Comparison of ENCODE assay signal across 9 cellular contexts in genomic region chr2:130207051-130207450, GRCh38. TPM values are rescaled to one million over a fixed set of nuclear protein-coding genes. Genes with fewer than 3 reads are reported as not detected.
"Had no signal": no experiment of that assay in that cellular context is flagged by ENCODE, and none has a peak within 500 bp of the region (broad histone marks: within the 10 kb centered on the region; RNA-seq: fewer than 3 reads in every experiment).

No MANE protein-coding gene starts in this region.

RNA-seq across cellular contexts. Expression of gene TUBA3E, which starts 8.8 kb away (rescaled TPM):
- total RNA-seq: OCI-LY7, PC-3, PC-9, Peyer's patch, RPMI7951, SJCRH30, SJSA1, SK-MEL-5 had no signal
- polyA plus RNA-seq: SK-N-SH had no signal
